Comparison of ENCODE assay signal across 17 cellular contexts in the genomic region with DNA sequence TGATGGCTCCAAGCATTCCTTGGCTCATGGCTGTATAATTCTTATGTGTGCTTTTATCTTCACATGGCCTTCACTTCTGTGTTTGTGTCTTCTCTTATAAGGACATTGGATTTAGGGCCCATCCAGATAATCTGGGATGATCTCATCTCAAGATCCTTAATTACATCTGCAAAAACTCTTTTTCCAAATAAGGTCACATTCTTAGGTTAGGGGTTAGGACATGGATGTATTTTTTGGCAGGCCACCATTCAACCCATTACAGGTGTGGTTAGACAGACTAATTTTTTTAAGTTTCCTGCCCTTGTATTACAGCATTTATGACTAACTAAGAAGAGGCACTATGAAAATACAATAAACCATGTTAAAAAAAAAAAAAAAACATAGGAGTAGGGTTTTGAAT.
A peak's percentile ranks its signal among the peaks of the same experiment; 100 is the strongest.
DNase-seq lines count a peak whose midpoint lies in the region; ATAC-seq and TF ChIP-seq lines count a peak whose summit lies in the region.
"Had no signal": no experiment of that assay in that cellular context is flagged by ENCODE, and none has a peak within 500 bp of the region (broad histone marks: within the 10 kb centered on the region; RNA-seq: fewer than 3 reads in every experiment).

No MANE protein-coding gene starts in this region.

- no peak overlapping the region for H3K4me3 ChIP-seq in SK-N-SH (ENCODE audit: low read depth in 2 of 2, low read length in 1 of 2)
- no peak overlapping the region for H3K4me3 ChIP-seq in esophagus muscularis mucosa
- H3K4me3 ChIP-seq in right atrium auricular region, result no peak overlapping the region
- H3K4me3 ChIP-seq: BLaER1, GM12878, GM23338 had no signal

- TF ChIP-seq CTCF in SK-N-SH (IDR thresholded peaks at IDR 0.05) (no peak), esophagus muscularis mucosa (IDR thresholded peaks at IDR 0.05) (no peak), right atrium auricular region (IDR thresholded peaks at IDR 0.05) (no peak)

- H3K9me3 ChIP-seq in SK-N-SH, result no peaks in the 10 kb centered on the region
- H3K9me3 ChIP-seq in esophagus muscularis mucosa, result no peaks in the 10 kb centered on the region
- no peaks in the 10 kb centered on the region for H3K9me3 ChIP-seq in right atrium auricular region
- H3K9me3 ChIP-seq: BLaER1, Caco-2 had no signal

- H3K9ac ChIP-seq in SK-N-SH, result no peak overlapping the region
- H3K9ac ChIP-seq: BLaER1 had no signal

- TF ChIP-seq EP300 in SK-N-SH (IDR thresholded peaks at IDR 0.05; ENCODE audit: borderline replicate concordance in 1 of 2, low read depth in 1 of 2, low read length in 1 of 2) (no peak), esophagus muscularis mucosa (IDR thresholded peaks at IDR 0.05) (no peak)

- TF ChIP-seq POLR2A in esophagus muscularis mucosa (IDR thresholded peaks at IDR 0.05; ENCODE audit: low read depth), result no peak

- no peaks in the 10 kb centered on the region for H3K79me2 ChIP-seq in SK-N-SH (ENCODE audit: insufficient read depth)

- no peaks in the 10 kb centered on the region for H3K9me2 ChIP-seq in SK-N-SH

- ATAC-seq in SK-N-SH treated with all-trans-retinoic acid at 6 μM for 48 hours (no peak), HG03196 (IDR thresholded peaks at IDR 0.05; ENCODE audit: unreplicated experiment) (no peak), GM19035 (IDR thresholded peaks at IDR 0.05; ENCODE audit: unreplicated experiment) (no peak)
- ATAC-seq: GM12878, GM23338, HepG2 had no signal

- H3K27me3 ChIP-seq in SK-N-SH (ENCODE audit: insufficient read depth), result no peaks in the 10 kb centered on the region
- H3K27me3 ChIP-seq in esophagus muscularis mucosa, result no peaks in the 10 kb centered on the region
- H3K27me3 ChIP-seq in right atrium auricular region, result no peaks in the 10 kb centered on the region
- H3K27me3 ChIP-seq: BLaER1 had no signal

- H3K27ac ChIP-seq in SK-N-SH (ENCODE audit: low read depth in 2 of 2, low read length in 1 of 2) (no peak overlapping the region), esophagus muscularis mucosa (replicated peaks in 1 of 4) (peak overlapping the region in 3 of 4 donors; percentile 38 to 63 (median 47)), right atrium auricular region (no peak overlapping the region)
- H3K27ac ChIP-seq: BLaER1 had no signal

- no peaks in the 10 kb centered on the region for H3K36me3 ChIP-seq in SK-N-SH (replicated peaks in 1 of 2; ENCODE audit: control insufficient read depth in 1 of 2, insufficient read depth in 2 of 2, low read length in 1 of 2)
- no peaks in the 10 kb centered on the region for H3K36me3 ChIP-seq in esophagus muscularis mucosa
- H3K36me3 ChIP-seq in right atrium auricular region, result no peaks in the 10 kb centered on the region
- H3K36me3 ChIP-seq: BLaER1 had no signal

- TF ChIP-seq RAD21 in SK-N-SH (IDR thresholded peaks at IDR 0.05; ENCODE audit: low read length), result no peak

- intact Hi-C loops in esophagus muscularis mucosa (cut with DNase I), result loop anchor here (10.0 kb wide), 1 partner anchor 437 kb away; no protein-coding TSS in a partner anchor

- POLR2A ChIA-PET in SK-N-SH (lab: Yijun Ruan, JAX), result no interaction called here

- no peaks in the 10 kb centered on the region for H4K20me1 ChIP-seq in SK-N-SH (ENCODE audit: insufficient read depth)
- H4K20me1 ChIP-seq: BLaER1 had no signal

- no peak overlapping the region for H3K4me2 ChIP-seq in SK-N-SH
- H3K4me2 ChIP-seq: BLaER1, GM23338 had no signal

- DNase-seq in SK-N-SH (no peak), HT1080 (ENCODE audit: low read depth) (peak; percentile 1), esophagus muscularis mucosa (ENCODE audit: extremely low spot score) (no peak), right atrium auricular region (ENCODE audit: low spot score) (no peak)
- DNase-seq: 8988T; AML-193; Caco-2; CD8-positive, alpha-beta memory T cell; DND-41; H7 had no signal

- H2AFZ ChIP-seq in SK-N-SH (ENCODE audit: low read depth), result no peak overlapping the region
- H2AFZ ChIP-seq: GM23338 had no signal

- CTCF ChIA-PET in SK-N-SH (lab: Yijun Ruan, JAX), result interaction anchor here (2.4 kb wide), 1 partner anchor 346 kb away, joined by 18 read pairs; no protein-coding TSS in a partner anchor

- H3K4me1 ChIP-seq in SK-N-SH (ENCODE audit: control insufficient read depth in 1 of 2, insufficient read depth in 2 of 2, low read depth in 1 of 2, low read length in 1 of 2) (peaks cover 0 to 16% of the 10 kb centered on the region in 2 experiments; a peak in 2 of 4 replicates), esophagus muscularis mucosa (peaks cover 0 to 37% (median 18%) of the 10 kb centered on the region in 4 donors), right atrium auricular region (no peaks in the 10 kb centered on the region)
- H3K4me1 ChIP-seq: Caco-2 had no signal

- H3F3A ChIP-seq in SK-N-SH (replicated peaks; ENCODE audit: insufficient read depth), result no peaks in the 10 kb centered on the region

TF ChIP-seq in SK-N-SH treated with all-trans-retinoic acid at 6 μM for 48 hours, 23 proteins besides CTCF, POLR2A, EP300 and RAD21:
- TF ChIP-seq ISL1 (CRISPR knock-in tag; IDR thresholded peaks at IDR 0.05) (peak; percentile 69), BACH2 (CRISPR knock-in tag; IDR thresholded peaks at IDR 0.05; ENCODE audit: borderline replicate concordance) (no peak)

TF ChIP-seq in SK-N-SH, 30 proteins besides CTCF, POLR2A, EP300 and RAD21:
- no peak for TF ChIP-seq NFIC (IDR thresholded peaks at IDR 0.05; ENCODE audit: borderline replicate concordance)
- no peak for TF ChIP-seq NRF1 (IDR thresholded peaks at IDR 0.05; ENCODE audit: low read depth, low read length)
- TF ChIP-seq FOSL2 (IDR thresholded peaks at IDR 0.05; ENCODE audit: borderline replicate concordance, low read depth), result no peak
- no peak for TF ChIP-seq FOXM1 (IDR thresholded peaks at IDR 0.05; ENCODE audit: low read depth)
- TF ChIP-seq, protein P1, sequence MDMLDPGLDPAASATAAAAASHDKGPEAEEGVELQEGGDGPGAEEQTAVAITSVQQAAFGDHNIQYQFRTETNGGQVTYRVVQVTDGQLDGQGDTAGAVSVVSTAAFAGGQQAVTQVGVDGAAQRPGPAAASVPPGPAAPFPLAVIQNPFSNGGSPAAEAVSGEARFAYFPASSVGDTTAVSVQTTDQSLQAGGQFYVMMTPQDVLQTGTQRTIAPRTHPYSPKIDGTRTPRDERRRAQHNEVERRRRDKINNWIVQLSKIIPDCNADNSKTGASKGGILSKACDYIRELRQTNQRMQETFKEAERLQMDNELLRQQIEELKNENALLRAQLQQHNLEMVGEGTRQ (IDR thresholded peaks at IDR 0.05; ENCODE audit: borderline replicate concordance, low read depth, low read length), result no peak
- no peak for TF ChIP-seq FOXJ3 (CRISPR knock-in tag; IDR thresholded peaks at IDR 0.05)
- no peak for TF ChIP-seq SIN3A (IDR thresholded peaks at IDR 0.05; ENCODE audit: borderline replicate concordance, low read depth, low read length)
- no peak for TF ChIP-seq YY1 (IDR thresholded peaks at IDR 0.05; ENCODE audit: low read depth)
- TF ChIP-seq TAF1 (IDR thresholded peaks at IDR 0.05; ENCODE audit: borderline replicate concordance, low read depth, low read length), result no peak
- TF ChIP-seq JUND (IDR thresholded peaks at IDR 0.05), result no peak
- no peak for TF ChIP-seq MEF2A (IDR thresholded peaks at IDR 0.05; ENCODE audit: borderline replicate concordance, low read depth)

Comparison
In these comparisons a context has a peak if more than half of its experiments do, and no peak if none do; other contexts are left out.
1. H3K27ac ChIP-seq: peak in esophagus muscularis mucosa (3 of 4); none in SK-N-SH (0 of 2) and right atrium auricular region (0 of 2).